8 cellular contexts compared by ENCODE assay signal in genomic region chr5:141319202-141319601, GRCh38. TPM values are rescaled to one million over a fixed set of nuclear protein-coding genes. Genes with fewer than 3 reads are reported as not detected.
DNase-seq lines count a peak whose midpoint lies in the region; ATAC-seq, FAIRE-seq and TF ChIP-seq lines count a peak whose summit lies in the region.

No MANE protein-coding gene starts in this region.

- ATAC-seq in naive B cell (ENCODE audit: low read depth in 2 of 2): no peak
- no peak for ATAC-seq in HG03565 (IDR thresholded peaks at IDR 0.05; ENCODE audit: unreplicated experiment)

- H3K9ac ChIP-seq in BLaER1 (no peak overlapping the region), HUES48 (ENCODE audit: low read depth, low read length) (no peak overlapping the region), astrocyte (ENCODE audit: low read length) (no peak overlapping the region)

- H3K9me3 Mint-ChIP-seq in astrocyte (ENCODE audit: unreplicated experiment) (peaks cover 67% of the 10 kb centered on the region), naive B cell (peaks cover 19 to 85% (median 69%) of the 10 kb centered on the region in 7 donors)

- H3K4me3 Mint-ChIP-seq in astrocyte (ENCODE audit: unreplicated experiment) (peak overlapping the region; percentile 98), naive B cell (peak overlapping the region; percentile 15 to 100 (median 94))

- peaks cover 6% of the 10 kb centered on the region; the same call in 1 of the 2 replicates for H3K4me1 ChIP-seq in BLaER1
- no peaks in the 10 kb centered on the region for H3K4me1 ChIP-seq in HUES48 (ENCODE audit: control insufficient read depth, insufficient read depth, low read length)
- H3K4me1 ChIP-seq in astrocyte (ENCODE audit: insufficient read depth, low read length): no peaks in the 10 kb centered on the region
- H3K4me1 ChIP-seq in effector memory CD4-positive, alpha-beta T cell (ENCODE audit: control insufficient read depth, insufficient read depth, low read length, poor library complexity, severe bottlenecking): no peaks in the 10 kb centered on the region

- H3K79me2 ChIP-seq in astrocyte (ENCODE audit: insufficient read depth, low read length): peaks cover 47% of the 10 kb centered on the region

- H3K4me2 ChIP-seq in BLaER1 (peak overlapping the region; percentile 69), astrocyte (ENCODE audit: low read length) (peak overlapping the region; percentile 89)

- H3K36me3 ChIP-seq in BLaER1 (peaks cover 57% of the 10 kb centered on the region), HUES48 (ENCODE audit: control insufficient read depth, insufficient read depth, low read length) (peaks cover 27% of the 10 kb centered on the region), astrocyte (ENCODE audit: insufficient read depth, low read length) (peaks cover 19% of the 10 kb centered on the region)
- H3K36me3 ChIP-seq in effector memory CD4-positive, alpha-beta T cell (ENCODE audit: control insufficient read depth, insufficient read depth, low read length): peaks cover 9% of the 10 kb centered on the region

- DNase-seq in astrocyte (ENCODE audit: low read depth) (no peak), naive B cell (no peak), SKM-1 (lab: John Stamatoyannopoulos, UW; ENCODE audit: unreplicated experiment) (no peak), HUDEP-2 (lab: John Stamatoyannopoulos, UW; ENCODE audit: unreplicated experiment in 76 of 76) (no peak)
- no peak for DNase-seq in effector memory CD4-positive, alpha-beta T cell

- H4K20me1 ChIP-seq in BLaER1 (peaks cover 1% of the 10 kb centered on the region; the same call in 1 of the 2 replicates), astrocyte (ENCODE audit: insufficient read depth, low read length) (peaks cover 20% of the 10 kb centered on the region)

- no peaks in the 10 kb centered on the region for H3K27me3 ChIP-seq in BLaER1
- H3K27me3 ChIP-seq in HUES48 (ENCODE audit: control insufficient read depth, insufficient read depth, low read length): no peaks in the 10 kb centered on the region
- no peaks in the 10 kb centered on the region for H3K27me3 ChIP-seq in astrocyte (ENCODE audit: insufficient read depth, low read length)
- H3K27me3 ChIP-seq in effector memory CD4-positive, alpha-beta T cell (replicated peaks; ENCODE audit: control insufficient read depth, insufficient read depth, low read length, poor library complexity, severe bottlenecking): no peaks in the 10 kb centered on the region

- H3K9me3 ChIP-seq in BLaER1 (peaks cover 91% of the 10 kb centered on the region), HUES48 (ENCODE audit: control insufficient read depth, insufficient read depth, low read length) (peaks cover 29% of the 10 kb centered on the region), astrocyte (ENCODE audit: insufficient read depth, low read depth, low read length) (peaks cover 27% of the 10 kb centered on the region)
- peaks cover 31% of the 10 kb centered on the region for H3K9me3 ChIP-seq in effector memory CD4-positive, alpha-beta T cell (ENCODE audit: control insufficient read depth, low read length)

- H2AFZ ChIP-seq in astrocyte (ENCODE audit: low read depth, low read length): no peak overlapping the region

- H3K4me3 ChIP-seq in BLaER1 (peak overlapping the region; percentile 76), HUES48 (ENCODE audit: low read depth, low read length) (peak overlapping the region; percentile 97), astrocyte (ENCODE audit: insufficient read depth, low read depth, low read length) (peak overlapping the region; percentile 89)
- no peak overlapping the region for H3K4me3 ChIP-seq in effector memory CD4-positive, alpha-beta T cell (ENCODE audit: insufficient read depth, low read depth, low read length, poor library complexity, severe bottlenecking)

- FAIRE-seq in astrocyte (lab: Jason Lieb, UNC): no peak

- H3K27ac Mint-ChIP-seq in astrocyte (ENCODE audit: unreplicated experiment) (peak overlapping the region; percentile 100), naive B cell (peak overlapping the region in 2 of 6 donors; percentile 100)

- H3K27ac ChIP-seq in BLaER1 (no peak overlapping the region), HUES48 (ENCODE audit: low read depth, low read length) (no peak overlapping the region), astrocyte (ENCODE audit: low read depth, low read length) (no peak overlapping the region)
- H3K27ac ChIP-seq in effector memory CD4-positive, alpha-beta T cell (ENCODE audit: insufficient read depth, low read length, poor library complexity, severe bottlenecking): no peak overlapping the region

- no peak for TF ChIP-seq CTCF in astrocyte (IDR thresholded peaks at IDR 0.05; ENCODE audit: insufficient read depth, low read depth, low read length)

- H3K27me3 Mint-ChIP-seq in astrocyte (ENCODE audit: low read depth, unreplicated experiment) (no peaks in the 10 kb centered on the region), naive B cell (no peaks in the 10 kb centered on the region)

- peaks cover 7% of the 10 kb centered on the region for H3K4me1 Mint-ChIP-seq in astrocyte (ENCODE audit: low read depth, unreplicated experiment)
- H3K4me1 Mint-ChIP-seq in naive B cell: peaks cover 31 to 39% (median 35%) of the 10 kb centered on the region in 3 donors

- H3K36me3 Mint-ChIP-seq in astrocyte (ENCODE audit: low read depth, unreplicated experiment) (peaks cover 48% of the 10 kb centered on the region), naive B cell (peaks cover 44 to 49% of the 10 kb centered on the region in 2 donors)

RNA-seq across cellular contexts. Expression of gene TAF7, which starts 1.4 kb away (rescaled TPM):
- 95.1 and 102 TPM in 2 replicates for total RNA-seq in astrocyte
- 100 to 1,000 TPM; 270 to 315 (median 285) TPM for polyA plus RNA-seq in naive B cell (ENCODE audit: low read depth in 6 of 6)

RNA-seq across cellular contexts. Expression of gene PCDHGA1, which starts 11.1 kb away (rescaled TPM):
- 0.17 and 0.27 TPM in 2 replicates for total RNA-seq in astrocyte
- polyA plus RNA-seq in naive B cell (ENCODE audit: low read depth in 6 of 6): not detected

RNA-seq across cellular contexts. Expression of gene SLC25A2, which starts 15.4 kb away (rescaled TPM):
- total RNA-seq in astrocyte: 0.19 and 0.25 TPM in 2 replicates
- polyA plus RNA-seq in naive B cell (ENCODE audit: low read depth in 6 of 6): under 1 TPM in 1 of 6 donors, not detected in 5; 0.20 TPM

RNA-seq across cellular contexts. Expression of gene PCDHGA2, which starts 19.4 kb away (rescaled TPM):
- total RNA-seq in astrocyte: 0.14 and 0.17 TPM in 2 replicates
- not detected for polyA plus RNA-seq in naive B cell (ENCODE audit: low read depth in 6 of 6)

RNA-seq across cellular contexts. Expression of gene PCDHGA3, which starts 24.4 kb away (rescaled TPM):
- 0.14 and 0.17 TPM in 2 replicates for total RNA-seq in astrocyte
- polyA plus RNA-seq in naive B cell (ENCODE audit: low read depth in 6 of 6): not detected
